Comparison of ENCODE assay signal across 1 cellular context in genomic region chr2:169828141-169828811, GRCh38.
TF ChIP-seq lines count a peak whose summit lies in the region.

No MANE protein-coding gene starts in this region.

TF ChIP-seq in K562, 482 proteins besides CTCF, POLR2A, EP300 and RAD21 (continued from another document and continues in another):
- no peak for TF ChIP-seq ZHX1 (conservative IDR thresholded peaks at IDR 0.05; ENCODE audit: low read length)
- TF ChIP-seq ZFX (CRISPR knock-in tag; IDR thresholded peaks at IDR 0.05), result no peak
- TF ChIP-seq EGR1 (conservative IDR thresholded peaks at IDR 0.05), result no peak
- no peak for TF ChIP-seq ZFP36 (IDR thresholded peaks at IDR 0.05; ENCODE audit: low read depth, low read length, partially characterized antibody)
- TF ChIP-seq STAT5A (IDR thresholded peaks at IDR 0.05; ENCODE audit: borderline replicate concordance, low read length), result no peak
- no peak for TF ChIP-seq XRCC3 (IDR thresholded peaks at IDR 0.05)
- no peak for TF ChIP-seq ZNF77 (CRISPR knock-in tag; IDR thresholded peaks at IDR 0.05)
- TF ChIP-seq JUNB (CRISPR knock-in tag; conservative IDR thresholded peaks at IDR 0.05), result no peak
- no peak for TF ChIP-seq EZH2 (IDR thresholded peaks at IDR 0.05; ENCODE audit: borderline replicate concordance, low read depth, low read length)
- TF ChIP-seq BRF2 (IDR thresholded peaks at IDR 0.05; ENCODE audit: borderline replicate concordance, insufficient read depth, insufficient read length), result no peak
- no peak for TF ChIP-seq ZNF449 (CRISPR knock-in tag; IDR thresholded peaks at IDR 0.05)
- no peak for TF ChIP-seq E2F1 (CRISPR knock-in tag; IDR thresholded peaks at IDR 0.05)
- 0 out of 4 replicates have a peak, but pooled peaks of 1 of the 2 experiments have one; percentile 2 for TF ChIP-seq TRIM24 (IDR thresholded peaks at IDR 0.05)
- no peak for TF ChIP-seq PTTG1 (tag; IDR thresholded peaks at IDR 0.05; ENCODE audit: low read depth)
- no peak for TF ChIP-seq XRCC5 (IDR thresholded peaks at IDR 0.05; ENCODE audit: low read depth, low read length)
- TF ChIP-seq SRSF1 (IDR thresholded peaks at IDR 0.05; ENCODE audit: low read depth, low read length), result no peak
- no peak for TF ChIP-seq NR0B1 (IDR thresholded peaks at IDR 0.05; ENCODE audit: partially characterized antibody)
- TF ChIP-seq RFX1 (IDR thresholded peaks at IDR 0.05), result no peak
- TF ChIP-seq LEF1 (IDR thresholded peaks at IDR 0.05), result no peak
- TF ChIP-seq ZNF512 (tag; IDR thresholded peaks at IDR 0.05), result no peak
- no peak for TF ChIP-seq L3MBTL2 (IDR thresholded peaks at IDR 0.05)
- no peak for TF ChIP-seq NFIX (CRISPR knock-in tag; IDR thresholded peaks at IDR 0.05; ENCODE audit: low read depth)
- no peak for TF ChIP-seq RBM15 (IDR thresholded peaks at IDR 0.05; ENCODE audit: insufficient read depth, low read length)
- no peak for TF ChIP-seq U2AF1 (optimal IDR thresholded peaks at IDR 0.05; ENCODE audit: low read depth, low read length)
- TF ChIP-seq ZNF253 (CRISPR knock-in tag; conservative IDR thresholded peaks at IDR 0.05), result no peak
- TF ChIP-seq DLX4 (CRISPR knock-in tag; IDR thresholded peaks at IDR 0.05), result no peak
- peak; percentile 97 for TF ChIP-seq SAP30 (IDR thresholded peaks at IDR 0.05; ENCODE audit: borderline replicate concordance, insufficient read depth, low read depth, low read length, poor library complexity, severe bottlenecking)
- no peak for TF ChIP-seq ZNF592 (IDR thresholded peaks at IDR 0.05)
- TF ChIP-seq ZNF197 (CRISPR knock-in tag; IDR thresholded peaks at IDR 0.05; ENCODE audit: low read depth), result no peak
- no peak for TF ChIP-seq SP2 (IDR thresholded peaks at IDR 0.05; ENCODE audit: extremely low read depth, low read depth, low read length, poor library complexity, severe bottlenecking)
- no peak for TF ChIP-seq CCNT2 (IDR thresholded peaks at IDR 0.05; ENCODE audit: borderline replicate concordance, extremely low read depth, insufficient read length, low read depth, low read length)
- TF ChIP-seq KDM2B (CRISPR knock-in tag; IDR thresholded peaks at IDR 0.05), result no peak
- no peak for TF ChIP-seq FOXM1 (IDR thresholded peaks at IDR 0.05; ENCODE audit: low read depth)
- TF ChIP-seq FOXM1 (CRISPR knock-in tag; IDR thresholded peaks at IDR 0.05; ENCODE audit: low read depth), result no peak
- no peak for TF ChIP-seq ZNF639 (CRISPR knock-in tag; conservative IDR thresholded peaks at IDR 0.05 in 1 of 2, IDR thresholded peaks at IDR 0.05 in 1 of 2)
- TF ChIP-seq HDAC3 (IDR thresholded peaks at IDR 0.05; ENCODE audit: borderline replicate concordance, partially characterized antibody), result no peak
- TF ChIP-seq SRSF3 (IDR thresholded peaks at IDR 0.05; ENCODE audit: insufficient read depth, low read length), result no peak
- no peak for TF ChIP-seq NFATC3 (IDR thresholded peaks at IDR 0.05)
- no peak for TF ChIP-seq ZNF175 (CRISPR knock-in tag; IDR thresholded peaks at IDR 0.05; ENCODE audit: low read depth)
- no peak for TF ChIP-seq CUX1 (CRISPR knock-in tag; IDR thresholded peaks at IDR 0.05)
- TF ChIP-seq MYNN (IDR thresholded peaks at IDR 0.05), result no peak
- TF ChIP-seq MYNN (CRISPR knock-in tag; IDR thresholded peaks at IDR 0.05), result no peak
- TF ChIP-seq MTA1 (IDR thresholded peaks at IDR 0.05; ENCODE audit: borderline replicate concordance), result no peak; the same call in 1 of the 2 replicates
- TF ChIP-seq ZNF561 (CRISPR knock-in tag; conservative IDR thresholded peaks at IDR 0.05), result no peak
